16 cellular contexts compared by ENCODE assay signal in genomic region chr12:51205350-51205749, GRCh38. TPM values are rescaled to one million over a fixed set of nuclear protein-coding genes. Genes with fewer than 3 reads are reported as not detected.
DNase-seq lines count a peak whose midpoint lies in the region; ATAC-seq, FAIRE-seq and TF ChIP-seq lines count a peak whose summit lies in the region.
"Had no signal": no experiment of that assay in that cellular context is flagged by ENCODE, and none has a peak within 500 bp of the region (broad histone marks: within the 10 kb centered on the region; RNA-seq: fewer than 3 reads in every experiment).

No MANE protein-coding gene starts in this region.

- no peak for ATAC-seq in T-helper 17 cell
- no peak for ATAC-seq in activated T-cell treated with anti-CD3 and anti-CD28 coated beads, Interleukin-2, amount 50 U/mL, for 4 hours
- ATAC-seq: CD8-positive, alpha-beta T cell; Right ventricle myocardium inferior had no signal

- H3K9me3 Mint-ChIP-seq in neural crest cell (no peaks in the 10 kb centered on the region), immature natural killer cell (no peaks in the 10 kb centered on the region)
- no peaks in the 10 kb centered on the region for H3K9me3 Mint-ChIP-seq in activated T-cell treated with anti-CD3 and anti-CD28 coated beads, Interleukin-2, amount 50 U/mL, for 4 hours
- H3K9me3 Mint-ChIP-seq: CD8-positive, alpha-beta T cell had no signal

- no peak for DNase-seq in T-helper 17 cell
- peak; percentile 61 for DNase-seq in globus pallidus (ENCODE audit: low spot score)
- no peak for DNase-seq in neural crest cell (ENCODE audit: low read depth, low spot score)
- DNase-seq in urothelium cell line (ENCODE audit: low spot score), result no peak
- no peak for DNase-seq in activated T-cell treated with anti-CD3 and anti-CD28 coated beads, Interleukin-2, amount 50 U/mL, for 4 hours
- DNase-seq in immature natural killer cell, result no peak
- no peak for DNase-seq in NCI-H1694 (lab: John Stamatoyannopoulos, UW)
- DNase-seq: BE2C; CD8-positive, alpha-beta T cell; NCI-H1048; NCI-H1436 treated with DMSO at 0.1 percent for 48 hours; NCI-H2081; NCI-H510A; NCI-H774 had no signal

- H3K4me3 Mint-ChIP-seq in T-helper 17 cell, result no peak overlapping the region
- H3K4me3 Mint-ChIP-seq in neural crest cell, result no peak overlapping the region
- H3K4me3 Mint-ChIP-seq in activated T-cell treated with anti-CD3 and anti-CD28 coated beads, Interleukin-2, amount 50 U/mL, for 4 hours, result no peak overlapping the region
- no peak overlapping the region for H3K4me3 Mint-ChIP-seq in immature natural killer cell
- H3K4me3 Mint-ChIP-seq: CD8-positive, alpha-beta T cell had no signal

- H3K27me3 Mint-ChIP-seq in T-helper 17 cell (no peaks in the 10 kb centered on the region), neural crest cell (ENCODE audit: low read depth) (no peaks in the 10 kb centered on the region), immature natural killer cell (ENCODE audit: low read depth in 3 of 3) (no peaks in the 10 kb centered on the region)
- H3K27me3 Mint-ChIP-seq in activated T-cell treated with anti-CD3 and anti-CD28 coated beads, Interleukin-2, amount 50 U/mL, for 4 hours (ENCODE audit: low read depth), result no peaks in the 10 kb centered on the region

- no peak for TF ChIP-seq CTCF in neural crest cell (conservative IDR thresholded peaks at IDR 0.05)

- H3K27ac Mint-ChIP-seq in T-helper 17 cell (peak overlapping the region; percentile 65), neural crest cell (ENCODE audit: unreplicated experiment) (peak overlapping the region; percentile 57), immature natural killer cell (no peak overlapping the region)
- H3K27ac Mint-ChIP-seq: CD8-positive, alpha-beta T cell had no signal

- no peaks in the 10 kb centered on the region for H3K9me3 ChIP-seq in T-helper 17 cell (ENCODE audit: control insufficient read depth, low read length, poor library complexity, severe bottlenecking)
- H3K9me3 ChIP-seq: BE2C, HAP-1 had no signal

- H3K36me3 Mint-ChIP-seq in T-helper 17 cell (ENCODE audit: low read depth), result peaks cover 2% of the 10 kb centered on the region
- H3K36me3 Mint-ChIP-seq in neural crest cell (ENCODE audit: low read depth), result no peaks in the 10 kb centered on the region
- H3K36me3 Mint-ChIP-seq in activated T-cell treated with anti-CD3 and anti-CD28 coated beads, Interleukin-2, amount 50 U/mL, for 4 hours (ENCODE audit: insufficient read depth), result peaks cover 2% of the 10 kb centered on the region
- peaks cover 0 to 7% (median 4%) of the 10 kb centered on the region in 3 donors for H3K36me3 Mint-ChIP-seq in immature natural killer cell

- peak; percentile 61 for FAIRE-seq in urothelium cell line (lab: Jason Lieb, UNC)

- peaks cover 11% of the 10 kb centered on the region for H3K4me1 Mint-ChIP-seq in T-helper 17 cell
- no peaks in the 10 kb centered on the region for H3K4me1 Mint-ChIP-seq in neural crest cell
- peaks cover 18% of the 10 kb centered on the region for H3K4me1 Mint-ChIP-seq in activated T-cell treated with anti-CD3 and anti-CD28 coated beads, Interleukin-2, amount 50 U/mL, for 4 hours (ENCODE audit: low read depth)
- no peaks in the 10 kb centered on the region for H3K4me1 Mint-ChIP-seq in immature natural killer cell

RNA-seq across cellular contexts. Expression of gene POU6F1, which starts 12.5 kb away (rescaled TPM):
- total RNA-seq in T-helper 17 cell (10 to 100 TPM; 22.5 to 32.8 TPM), neural crest cell (7.7 and 9.3 TPM in 2 replicates)
- 1 to 10 TPM; 4.1 to 8.5 (median 7.2) TPM for total RNA-seq in activated T-cell treated with anti-CD3 and anti-CD28 coated beads, Interleukin-2, amount 50 U/mL, for 4 hours
- polyA plus RNA-seq in immature natural killer cell, result 1 to 10 TPM in 1 of 3 donors, under 1 TPM in 2; 0.78 to 1.8 (median 0.86) TPM

RNA-seq across cellular contexts. Expression of gene TFCP2, which starts 32.4 kb away (rescaled TPM):
- total RNA-seq in T-helper 17 cell (10 to 100 TPM; 15.7 to 20.5 TPM), neural crest cell (28.5 and 28.8 TPM in 2 replicates)
- total RNA-seq in activated T-cell treated with anti-CD3 and anti-CD28 coated beads, Interleukin-2, amount 50 U/mL, for 4 hours, result 10 to 100 TPM; 32.9 to 33.7 (median 33.1) TPM
- polyA plus RNA-seq in immature natural killer cell, result 10 to 100 TPM; 10.1 to 16.6 (median 11.7) TPM

RNA-seq across cellular contexts. Expression of gene DAZAP2, which starts 33.3 kb away (rescaled TPM):
- total RNA-seq in T-helper 17 cell (100 to 1,000 TPM; 273 to 335 TPM), neural crest cell (70.0 and 80.4 TPM in 2 replicates)
- total RNA-seq in activated T-cell treated with anti-CD3 and anti-CD28 coated beads, Interleukin-2, amount 50 U/mL, for 4 hours, result 100 to 1,000 TPM; 143 to 145 (median 145) TPM
- polyA plus RNA-seq in immature natural killer cell, result 1,000 to 10,000 TPM; 1,137 to 2,830 (median 1,368) TPM

Comparison
In these comparisons a context has a peak if more than half of its experiments do, and no peak if none do; other contexts are left out.
1. H3K27ac Mint-ChIP-seq: peak in T-helper 17 cell (single experiment) and neural crest cell (single experiment); none in immature natural killer cell (0 of 6).